ENCODE assay signal across 21 cellular contexts in the genomic region with DNA sequence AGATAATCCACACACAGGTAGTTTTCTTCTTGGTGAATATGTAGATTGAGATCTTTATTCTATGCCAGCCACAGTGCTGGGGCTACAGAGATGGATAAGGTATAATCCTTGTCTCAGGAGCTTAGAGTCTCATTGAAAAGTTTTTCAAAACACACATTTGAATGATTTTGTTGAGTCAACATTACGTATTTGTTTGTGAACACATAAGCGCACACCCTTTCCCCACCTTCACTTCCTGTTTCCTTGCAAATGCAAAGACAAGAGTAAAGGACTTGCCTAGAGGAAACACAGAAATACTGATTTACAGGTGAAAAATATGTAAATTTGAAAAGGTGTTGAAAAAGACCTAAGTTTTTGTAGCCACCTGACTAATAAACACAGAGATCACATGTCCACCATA. TPM values are rescaled to one million over a fixed set of nuclear protein-coding genes. Genes with fewer than 3 reads are reported as not detected.
A peak's percentile ranks its signal among the peaks of the same experiment; 100 is the strongest.
DNase-seq lines count a peak whose midpoint lies in the region; ATAC-seq, FAIRE-seq and TF ChIP-seq lines count a peak whose summit lies in the region.
"Had no signal": no experiment of that assay in that cellular context is flagged by ENCODE, and none has a peak within 500 bp of the region (broad histone marks: within the 10 kb centered on the region; RNA-seq: fewer than 3 reads in every experiment).

No MANE protein-coding gene starts in this region.

- H3K27me3 ChIP-seq in HUES48 (ENCODE audit: control insufficient read depth, insufficient read depth, low read length) = no peaks in the 10 kb centered on the region
- no peaks in the 10 kb centered on the region for H3K27me3 ChIP-seq in GM12878 (replicated peaks in 1 of 2; ENCODE audit: control insufficient read depth in 2 of 2, insufficient read depth in 2 of 2, low read length in 1 of 2)
- H3K27me3 ChIP-seq: esophagus squamous epithelium, sigmoid colon had no signal

- no peak for ATAC-seq in GM12878
- ATAC-seq in mucosa of descending colon = peak; percentile 75
- ATAC-seq in GM21367 (IDR thresholded peaks at IDR 0.05; ENCODE audit: unreplicated experiment) = no peak

- H3K9ac ChIP-seq in HUES48 (ENCODE audit: low read depth, low read length) (no peak overlapping the region), GM12878 (ENCODE audit: control insufficient read depth, insufficient read depth, low read length) (no peak overlapping the region)

- H3K27ac ChIP-seq in HUES48 (ENCODE audit: low read depth, low read length) = peak overlapping the region; percentile 46
- H3K27ac ChIP-seq in GM12878 (ENCODE audit: control insufficient read depth, insufficient read depth) = 0 out of 2 replicates have a peak overlapping the region, but pooled peaks have one; percentile 11
- H3K27ac ChIP-seq: 22Rv1, sigmoid colon, thoracic aorta, VCaP had no signal

- CTCF ChIA-PET in GM12878 (lab: Yijun Ruan, JAX) = interaction anchor here (0.7 kb wide), 1 partner anchor 214 kb away, joined by 3 read pairs; no protein-coding TSS in a partner anchor

- BruUV-seq in GM12878 (replicated peaks; lab: Mats Ljungman, UMichigan) = no TSS peak

- H3K4me2 ChIP-seq in GM12878 (ENCODE audit: control insufficient read depth, insufficient read depth) = no peak overlapping the region

- peaks cover 30% of the 10 kb centered on the region for H3K4me1 ChIP-seq in HUES48 (ENCODE audit: control insufficient read depth, insufficient read depth, low read length)
- no peaks in the 10 kb centered on the region; the same call in 1 of the 2 replicates for H3K4me1 ChIP-seq in GM12878 (ENCODE audit: control insufficient read depth, insufficient read depth, low read length)
- no peaks in the 10 kb centered on the region for H3K4me1 ChIP-seq in mucosa of descending colon (ENCODE audit: low read depth)

- H2AFZ ChIP-seq in GM12878 (ENCODE audit: control insufficient read depth, low read depth, low read length) = no peak overlapping the region

- peak; percentile 28 for DNase-seq in DMS53 (lab: John Stamatoyannopoulos, UW)
- no peak for DNase-seq in DMS53 treated with DMSO at 0.1 percent for 48 hours (lab: John Stamatoyannopoulos, UW; ENCODE audit: unreplicated experiment)
- DNase-seq in GM12878 (ENCODE audit: low read depth, low spot score) = no peak
- peak in 1 of 3 donors; percentile 30 for DNase-seq in mucosa of descending colon
- no peak for DNase-seq in cerebellar nuclear complex (lab: John Stamatoyannopoulos, UW)
- DNase-seq in NOMO-1 treated with dmso at 0.1 percent for 144 hours (lab: John Stamatoyannopoulos, UW; ENCODE audit: unreplicated experiment) = no peak
- DNase-seq: C1 segment of cervical spinal cord; esophagus squamous epithelium; H7; head of caudate nucleus; MM.1S; NCI-H2081; sigmoid colon; stimulated activated CD4-positive, alpha-beta T cell treated with anti-CD3 and anti-CD28 coated beads, Interleukin-2, amount 100 ng/mL, for 48 hours had no signal

- H4K20me1 ChIP-seq in GM12878 (ENCODE audit: control insufficient read depth, insufficient read depth) = no peaks in the 10 kb centered on the region

- TF ChIP-seq EP300 in GM12878 (IDR thresholded peaks at IDR 0.05; ENCODE audit: borderline replicate concordance in 1 of 2, control insufficient read depth in 1 of 2, low read depth in 2 of 2, low read length in 2 of 2) = no peak

- TF ChIP-seq RAD21 in GM12878 (IDR thresholded peaks at IDR 0.05; ENCODE audit: insufficient read depth, low read depth, low read length) = no peak

- H3K4me3 ChIP-seq in HUES48 (ENCODE audit: low read depth, low read length) = peak overlapping the region; percentile 39; the same call in 1 of the 2 replicates
- no peak overlapping the region for H3K4me3 ChIP-seq in GM12878
- no peak overlapping the region for H3K4me3 ChIP-seq in mucosa of descending colon
- H3K4me3 ChIP-seq: esophagus squamous epithelium, sigmoid colon, thoracic aorta had no signal

- SMC1A ChIA-PET in GM12878 (lab: Charles Lee; ENCODE audit: uncharacterized antibody, unreplicated experiment) = no interaction called here

- RAD21 ChIA-PET in GM12878 (lab: Charles Lee; ENCODE audit: unreplicated experiment) = no interaction called here

- in situ Hi-C loops in GM12878 (cut with MboI) = no loop called here

- intact Hi-C loops in GM12878 (cut with micrococcal nuclease; ENCODE audit: unreplicated experiment) = no loop called here
- intact Hi-C loops in mucosa of descending colon (cut with DNase I, micrococcal nuclease) = no loop called here

- TF ChIP-seq POLR2A in GM12878 (IDR thresholded peaks at IDR 0.05; ENCODE audit: low read depth, low read length) = no peak

- H3K9me3 ChIP-seq in HUES48 (ENCODE audit: control insufficient read depth, insufficient read depth, low read length) = no peaks in the 10 kb centered on the region; the same call in 1 of the 2 replicates
- no peaks in the 10 kb centered on the region; the same call in 1 of the 3 replicates for H3K9me3 ChIP-seq in GM12878 (replicated peaks; ENCODE audit: control insufficient read depth, insufficient read depth, low read length)
- H3K9me3 ChIP-seq in mucosa of descending colon = peaks cover 3% of the 10 kb centered on the region
- H3K9me3 ChIP-seq: esophagus squamous epithelium, sigmoid colon, thoracic aorta had no signal

- H3K79me2 ChIP-seq in GM12878 (ENCODE audit: control insufficient read depth, insufficient read depth, low read length) = peaks cover 35% of the 10 kb centered on the region

- no peak for TF ChIP-seq CTCF in GM12878 (IDR thresholded peaks at IDR 0.05 in 2 of 3, conservative IDR thresholded peaks at IDR 0.05 in 1 of 3; ENCODE audit: control insufficient read depth in 2 of 3, extremely low read depth in 1 of 3, insufficient read depth in 1 of 3, low read depth in 3 of 3, low read length in 3 of 3)
- no peak for TF ChIP-seq CTCF in mucosa of descending colon (IDR thresholded peaks at IDR 0.05)

- H3K36me3 ChIP-seq in HUES48 (ENCODE audit: control insufficient read depth, insufficient read depth, low read length) (peaks cover 25% of the 10 kb centered on the region), GM12878 (ENCODE audit: control insufficient read depth in 2 of 2, insufficient read depth in 2 of 2, low read length in 1 of 2) (peaks cover 5 to 26% of the 10 kb centered on the region in 2 experiments), mucosa of descending colon (ENCODE audit: low read depth) (no peaks in the 10 kb centered on the region)
- H3K36me3 ChIP-seq: thoracic aorta had no signal

- 97% methylated on average over 2 of the region's 2 CpGs for WGBS in GM12878 (ENCODE audit: insufficient coverage, insufficient replicate concordance, low lambda C conversion rate, missing lambda C conversion rate)

- no peak for FAIRE-seq in GM12878 (lab: Jason Lieb, UNC)
- FAIRE-seq: keratinocyte, RCC 7860 had no signal

- POLR2A ChIA-PET in GM12878 (lab: Charles Lee) = no interaction called here

TF ChIP-seq in GM12878, 131 proteins besides CTCF, POLR2A, EP300 and RAD21:
- TF ChIP-seq SPI1 (IDR thresholded peaks at IDR 0.05; ENCODE audit: borderline replicate concordance, insufficient read depth, low read depth, low read length) = peak; percentile 40
- no peak for TF ChIP-seq RUNX3 (IDR thresholded peaks at IDR 0.05; ENCODE audit: low read length)
- no peak for TF ChIP-seq BHLHE40 (IDR thresholded peaks at IDR 0.05; ENCODE audit: borderline replicate concordance in 1 of 2, low read depth in 2 of 2, low read length in 1 of 2)
- no peak for TF ChIP-seq RFX5 (IDR thresholded peaks at IDR 0.05; ENCODE audit: low read depth, low read length)
- no peak for TF ChIP-seq FOXM1 (IDR thresholded peaks at IDR 0.05; ENCODE audit: low read depth, low read length)
- TF ChIP-seq ZSCAN29 (IDR thresholded peaks at IDR 0.05) = no peak
TF ChIP-seq in GM12878: peak in this region for 1.

RNA-seq across cellular contexts. Expression of a gene that starts 27.8 kb away (rescaled TPM):
- 50.4 and 50.9 TPM in 2 replicates for total RNA-seq in GM12878 (2013; cell fraction: nucleolus; rRNA removed)
- total RNA-seq in GM12878 (2014; rRNA removed) (6.2 and 8.4 TPM in 2 replicates), GM12878 (2014; rRNA removed; fragmentation: Illumina TruSeq; extraction: Trizol) (14.2 and 15.3 TPM in 2 replicates), GM12878 (2021) (27.0 and 28.0 TPM in 2 replicates), mucosa of descending colon (10 to 100 TPM; 52.5 to 74.6 (median 58.8) TPM)
- 14.0 TPM for polyA plus RNA-seq in GM12878 (2011; ENCODE audit: low read depth)
- polyA plus RNA-seq in GM12878 (2011; rRNA removed) (22.7 and 30.7 TPM in 2 replicates), GM12878 (2014; fragmentation: Illumina TruSeq; extraction: Trizol) (28.6 and 40.3 TPM in 2 replicates), GM12878 (2014; fragmentation: Nextera tagmentation; extraction: Ambion mirVana) (10 to 100 TPM in 1 of 2 experiments, 1 to 10 TPM in 1; 3.2 to 10.7 TPM), GM12878 (2014; rRNA removed) (18.2 and 18.3 TPM in 2 replicates), GM12878 (2016; fragmentation: Nextera tagmentation; extraction: Ambion mirVana) (10 to 100 TPM; 26.8 to 28.2 TPM)
- 14.6 and 20.7 TPM in 2 replicates for polyA plus RNA-seq in GM12878 (2011; cell fraction: cytosol; rRNA removed)
- 17.2 and 18.4 TPM in 2 replicates for polyA plus RNA-seq in GM12878 (2011; cell fraction: nucleus; rRNA removed)
- 18.6 and 22.0 TPM in 2 replicates for polyA plus RNA-seq in GM12878 (2012)
- polyA minus RNA-seq in GM12878 (2011; rRNA and poly(A)+ RNA removed) = 14.4 and 17.3 TPM in 2 replicates
- polyA minus RNA-seq in GM12878 (2011; cell fraction: cytosol; rRNA and poly(A)+ RNA removed) = 7.9 and 8.4 TPM in 2 replicates
- 13.2 and 17.6 TPM in 2 replicates for polyA minus RNA-seq in GM12878 (2011; cell fraction: nucleus; rRNA and poly(A)+ RNA removed)
